Comparison of ENCODE assay signal across 1 cellular context in genomic region chr1:108595510-108595909, GRCh38.
TF ChIP-seq lines count a peak whose summit lies in the region.

No MANE protein-coding gene starts in this region.

TF ChIP-seq in GM23338, 12 proteins besides CTCF, POLR2A, EP300 and RAD21 (continued from another document):
- TF ChIP-seq ZNF462 (CRISPR knock-in tag; IDR thresholded peaks at IDR 0.05) = no peak
- TF ChIP-seq REST (IDR thresholded peaks at IDR 0.05; ENCODE audit: unreplicated experiment) = no peak
- TF ChIP-seq JUNB (IDR thresholded peaks at IDR 0.05; ENCODE audit: unreplicated experiment) = no peak
- TF ChIP-seq STAT1 (IDR thresholded peaks at IDR 0.05; ENCODE audit: unreplicated experiment) = no peak
- TF ChIP-seq ETS1 (IDR thresholded peaks at IDR 0.05) = no peak
